ENCODE assay signal across 1 cellular context in genomic region chr1:12229835-12230548, GRCh38.
TF ChIP-seq lines count a peak whose summit lies in the region.

Gene VPS13D, plus strand, starts transcription at chr1:12230030. Its CDS starts 4,237 bp downstream, at chr1:12234267.

TF ChIP-seq in K562, 482 proteins besides CTCF, POLR2A, EP300 and RAD21 (continued from another document and continues in another):
- TF ChIP-seq HINFP (tag; conservative IDR thresholded peaks at IDR 0.05; ENCODE audit: low read depth) (no peak), MBD1 (CRISPR knock-in tag; IDR thresholded peaks at IDR 0.05) (no peak), RBM25 (IDR thresholded peaks at IDR 0.05; ENCODE audit: low read depth, low read length, severe bottlenecking) (peak; percentile 87), ELF1 (tag; IDR thresholded peaks at IDR 0.05) (no peak), VEZF1 (CRISPR knock-in tag; IDR thresholded peaks at IDR 0.05) (peak; percentile 71), ZSCAN32 (CRISPR knock-in tag; IDR thresholded peaks at IDR 0.05) (no peak), KDM4B (IDR thresholded peaks at IDR 0.05; ENCODE audit: borderline replicate concordance in 2 of 2, low read depth in 1 of 2) (0 out of 4 replicates have a peak, but pooled peaks of 1 of the 2 experiments have one; percentile 3), ILF3 (IDR thresholded peaks at IDR 0.05; ENCODE audit: borderline replicate concordance) (peak; percentile 94; the same call in 1 of the 2 replicates), RBM17 (IDR thresholded peaks at IDR 0.05; ENCODE audit: borderline replicate concordance, low read depth, low read length) (no peak), ZNF511 (CRISPR knock-in tag; IDR thresholded peaks at IDR 0.05) (no peak), NR2F6 (CRISPR knock-in tag; IDR thresholded peaks at IDR 0.05) (0 out of 2 replicates have a peak, but pooled peaks have one; percentile 50), ARID1B (IDR thresholded peaks at IDR 0.05) (no peak), ZNF407 (IDR thresholded peaks at IDR 0.05; ENCODE audit: low read depth) (no peak), RUNX1 (IDR thresholded peaks at IDR 0.05; ENCODE audit: low read depth) (peak; percentile 71; the same call in 1 of the 2 replicates), CHD1 (IDR thresholded peaks at IDR 0.05; ENCODE audit: low read length) (peak; percentile 59), TRIM25 (IDR thresholded peaks at IDR 0.05; ENCODE audit: borderline replicate concordance) (no peak), ZFP36 (IDR thresholded peaks at IDR 0.05; ENCODE audit: low read depth, low read length, partially characterized antibody) (peak; percentile 2), ZBTB5 (IDR thresholded peaks at IDR 0.05) (no peak), AFF4 (CRISPR knock-in tag; IDR thresholded peaks at IDR 0.05) (peak; percentile 38; the same call in 1 of the 2 replicates), CREM (IDR thresholded peaks at IDR 0.05; ENCODE audit: low read depth) (peak; percentile 93), CTBP1 (IDR thresholded peaks at IDR 0.05; ENCODE audit: borderline replicate concordance) (peak; percentile 78; the same call in 1 of the 2 replicates), SMARCA5 (IDR thresholded peaks at IDR 0.05) (no peak), JUND (IDR thresholded peaks at IDR 0.05; ENCODE audit: borderline replicate concordance, low read depth, low read length) (peak; percentile 68; the same call in 1 of the 2 replicates), JUND (tag; IDR thresholded peaks at IDR 0.05; ENCODE audit: borderline replicate concordance, low read depth, low read length) (peak; percentile 43; the same call in 1 of the 3 replicates), CEBPZ (IDR thresholded peaks at IDR 0.05; ENCODE audit: borderline replicate concordance, low read depth, low read length) (0 out of 2 replicates have a peak, but pooled peaks have one; percentile 41), ZNF274 (IDR thresholded peaks at IDR 0.05; ENCODE audit: borderline replicate concordance, low read depth, low read length) (no peak)
